ENCODE assay signal across 30 cellular contexts in the genomic region with DNA sequence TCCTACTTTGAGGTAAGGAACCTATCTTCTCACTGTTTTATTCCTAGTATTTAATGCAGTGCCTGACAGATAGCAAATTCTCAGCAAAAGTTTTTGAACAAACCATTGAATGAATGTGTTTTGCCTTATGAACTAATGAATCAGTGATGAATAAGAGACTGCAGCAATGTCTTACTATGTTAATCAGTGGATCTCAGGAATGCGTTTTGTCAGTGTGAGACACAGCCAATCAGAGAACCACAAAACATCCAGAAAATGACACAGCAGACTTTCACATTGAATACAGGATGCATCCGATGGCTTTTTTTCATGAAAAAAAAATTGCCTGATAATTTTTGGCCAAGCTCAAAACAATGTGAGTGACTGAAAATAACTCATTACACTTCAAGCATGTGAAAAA.
DNase-seq lines count a peak whose midpoint lies in the region; ATAC-seq, FAIRE-seq and TF ChIP-seq lines count a peak whose summit lies in the region.
"Had no signal": no experiment of that assay in that cellular context is flagged by ENCODE, and none has a peak within 500 bp of the region (broad histone marks: within the 10 kb centered on the region; RNA-seq: fewer than 3 reads in every experiment).

No MANE protein-coding gene starts in this region.

- H3K27me3 ChIP-seq in mammary epithelial cell (ENCODE audit: insufficient read depth, low read length): no peaks in the 10 kb centered on the region
- H3K27me3 ChIP-seq in breast epithelium: no peaks in the 10 kb centered on the region
- no peaks in the 10 kb centered on the region for H3K27me3 ChIP-seq in astrocyte (ENCODE audit: insufficient read depth, low read length)
- H3K27me3 ChIP-seq in esophagus muscularis mucosa: no peaks in the 10 kb centered on the region
- H3K27me3 ChIP-seq: ascending aorta, dorsolateral prefrontal cortex, heart right ventricle, neutrophil, vagina had no signal

- BruUV-seq in mammary epithelial cell (replicated peaks; lab: Mats Ljungman, UMichigan): no TSS peak

- H3K36me3 ChIP-seq in mammary epithelial cell (ENCODE audit: insufficient read depth, low read length) (no peaks in the 10 kb centered on the region), breast epithelium (no peaks in the 10 kb centered on the region), astrocyte (ENCODE audit: insufficient read depth, low read length) (no peaks in the 10 kb centered on the region), esophagus muscularis mucosa (no peaks in the 10 kb centered on the region)
- H3K36me3 ChIP-seq: ascending aorta, HAP-1, heart right ventricle, neutrophil, prostate gland, thoracic aorta, vagina had no signal

- H3K36me3 Mint-ChIP-seq in astrocyte (ENCODE audit: low read depth, unreplicated experiment): no peaks in the 10 kb centered on the region
- H3K36me3 Mint-ChIP-seq: activated naive CD8-positive, alpha-beta T cell; CD4-positive, alpha-beta memory T cell had no signal

- in situ Hi-C loops in mammary epithelial cell (cut with MboI; ENCODE audit: low sequenced_read_pairs in 2 of 2): no loop called here

- ATAC-seq in HG02588 (IDR thresholded peaks at IDR 0.05; ENCODE audit: unreplicated experiment): no peak
- ATAC-seq: activated CD4-positive, alpha-beta T cell treated with anti-CD3 and anti-CD28 coated beads for 36 hours; activated CD8-positive, alpha-beta T cell treated with anti-CD3 and anti-CD28 coated beads, Interleukin-2, amount 10 ng/mL, durations not matched to agents 7 days and 5 days; heart right ventricle; stimulated activated naive CD8-positive, alpha-beta T cell treated with anti-CD3 and anti-CD28 coated beads, Interleukin-15, Interleukin-2, amounts not matched to agents 100 U/mL and 50 U/mL, for 24 hours had no signal

- no peaks in the 10 kb centered on the region for H3K4me1 Mint-ChIP-seq in astrocyte (ENCODE audit: low read depth, unreplicated experiment)
- H3K4me1 Mint-ChIP-seq: activated CD4-positive, alpha-beta T cell treated with anti-CD3 and anti-CD28 coated beads for 36 hours; CD4-positive, alpha-beta memory T cell had no signal

- intact Hi-C loops in mammary epithelial cell (cut with micrococcal nuclease) (loop anchor here (10.0 kb wide), 1 partner anchor 73 kb away; no protein-coding TSS in a partner anchor), breast epithelium (cut with DNase I; ENCODE audit: low total_unique reads) (no loop called here), esophagus muscularis mucosa (cut with DNase I) (no loop called here)

- H2AFZ ChIP-seq in mammary epithelial cell (ENCODE audit: low read depth, low read length): peak overlapping the region; percentile 43
- H2AFZ ChIP-seq in astrocyte (ENCODE audit: low read depth, low read length): no peak overlapping the region

- TF ChIP-seq CTCF in mammary epithelial cell (conservative IDR thresholded peaks at IDR 0.05 in 1 of 2, IDR thresholded peaks at IDR 0.05 in 1 of 2; ENCODE audit: extremely low read depth in 1 of 2, insufficient read depth in 1 of 2, low read depth in 1 of 2, low read length in 2 of 2) (no peak), breast epithelium (IDR thresholded peaks at IDR 0.05) (no peak), astrocyte (IDR thresholded peaks at IDR 0.05; ENCODE audit: insufficient read depth, low read depth, low read length) (no peak), fibroblast of villous mesenchyme (IDR thresholded peaks at IDR 0.05; ENCODE audit: insufficient read depth, low read depth, low read length) (no peak), esophagus muscularis mucosa (IDR thresholded peaks at IDR 0.05) (no peak)

- H3K9ac ChIP-seq in mammary epithelial cell (ENCODE audit: insufficient read depth, low read length): no peak overlapping the region
- no peak overlapping the region for H3K9ac ChIP-seq in astrocyte (ENCODE audit: low read length)
- H3K9ac ChIP-seq: KMS-11 had no signal

- no peak overlapping the region for H3K4me2 ChIP-seq in mammary epithelial cell (ENCODE audit: insufficient read depth, low read depth, low read length)
- no peak overlapping the region for H3K4me2 ChIP-seq in astrocyte (ENCODE audit: low read length)
- H3K4me2 ChIP-seq: KMS-11 had no signal

- TF ChIP-seq POLR2A in breast epithelium (IDR thresholded peaks at IDR 0.05): no peak
- TF ChIP-seq POLR2A in esophagus muscularis mucosa (IDR thresholded peaks at IDR 0.05; ENCODE audit: low read depth): no peak

- H3K4me3 Mint-ChIP-seq in astrocyte (ENCODE audit: unreplicated experiment): no peak overlapping the region
- H3K4me3 Mint-ChIP-seq: activated CD4-positive, alpha-beta T cell treated with anti-CD3 and anti-CD28 coated beads for 36 hours; activated CD8-positive, alpha-beta T cell treated with anti-CD3 and anti-CD28 coated beads, Interleukin-2, amount 10 ng/mL, durations not matched to agents 7 days and 5 days; activated naive CD8-positive, alpha-beta T cell; CD4-positive, alpha-beta memory T cell had no signal

- no peak for TF ChIP-seq EP300 in esophagus muscularis mucosa (IDR thresholded peaks at IDR 0.05)

- H4K20me1 ChIP-seq in mammary epithelial cell (ENCODE audit: insufficient read depth, low read length) (no peaks in the 10 kb centered on the region), astrocyte (ENCODE audit: insufficient read depth, low read length) (no peaks in the 10 kb centered on the region)

- H3K27me3 Mint-ChIP-seq in astrocyte (ENCODE audit: low read depth, unreplicated experiment): no peaks in the 10 kb centered on the region
- H3K27me3 Mint-ChIP-seq: activated CD4-positive, alpha-beta T cell treated with anti-CD3 and anti-CD28 coated beads for 36 hours; activated naive CD8-positive, alpha-beta T cell; CD4-positive, alpha-beta memory T cell had no signal

- H3K9me3 ChIP-seq in mammary epithelial cell (replicated peaks; ENCODE audit: insufficient read depth, low read length): no peaks in the 10 kb centered on the region
- H3K9me3 ChIP-seq in breast epithelium: no peaks in the 10 kb centered on the region
- H3K9me3 ChIP-seq in astrocyte (ENCODE audit: insufficient read depth, low read depth, low read length): no peaks in the 10 kb centered on the region
- no peaks in the 10 kb centered on the region for H3K9me3 ChIP-seq in esophagus muscularis mucosa
- H3K9me3 ChIP-seq: ascending aorta, HAP-1, neutrophil, prostate gland, thoracic aorta, vagina had no signal

- H3K79me2 ChIP-seq in mammary epithelial cell (ENCODE audit: insufficient read depth, low read length): no peaks in the 10 kb centered on the region
- H3K79me2 ChIP-seq in astrocyte (ENCODE audit: insufficient read depth, low read length): no peaks in the 10 kb centered on the region

- H3K4me1 ChIP-seq in mammary epithelial cell (ENCODE audit: insufficient read depth, low read length): no peaks in the 10 kb centered on the region
- no peaks in the 10 kb centered on the region for H3K4me1 ChIP-seq in breast epithelium
- no peaks in the 10 kb centered on the region for H3K4me1 ChIP-seq in astrocyte (ENCODE audit: insufficient read depth, low read length)
- no peaks in the 10 kb centered on the region for H3K4me1 ChIP-seq in esophagus muscularis mucosa
- H3K4me1 ChIP-seq: ascending aorta, HAP-1, heart right ventricle, prostate gland, vagina had no signal

- WGBS in mammary epithelial cell (ENCODE audit: low coverage, missing lambda C conversion rate): 48% methylated on average over 2 of the region's 2 CpGs
- 80% methylated on average over 2 of the region's 2 CpGs for WGBS in esophagus muscularis mucosa

- H3K27ac ChIP-seq in mammary epithelial cell (ENCODE audit: insufficient read depth, low read depth, low read length) (peak overlapping the region; percentile 15), breast epithelium (no peak overlapping the region), astrocyte (ENCODE audit: low read depth, low read length) (no peak overlapping the region), esophagus muscularis mucosa (replicated peaks in 1 of 4) (no peak overlapping the region)
- H3K27ac ChIP-seq: 22Rv1, ascending aorta, dorsolateral prefrontal cortex, heart right ventricle, KMS-11, neutrophil, prostate gland, thoracic aorta, vagina had no signal

- peak; percentile 58 for DNase-seq in mammary epithelial cell
- DNase-seq in breast epithelium (ENCODE audit: low spot score in 2 of 2): no peak
- DNase-seq in astrocyte (ENCODE audit: low read depth): peak; percentile 73
- DNase-seq in fibroblast of villous mesenchyme (ENCODE audit: low read depth): peak; percentile 16
- DNase-seq in stimulated activated CD4-positive, alpha-beta T cell treated with anti-CD3 and anti-CD28 coated beads, Interleukin-15, amount 100 ng/mL, for 24 hours: no peak
- no peak for DNase-seq in esophagus muscularis mucosa (ENCODE audit: extremely low spot score)
- DNase-seq in D341Med (ENCODE audit: low spot score): no peak
- DNase-seq: activated CD4-positive, alpha-beta T cell treated with anti-CD3 and anti-CD28 coated beads for 36 hours; activated CD8-positive, alpha-beta T cell treated with anti-CD3 and anti-CD28 coated beads, Interleukin-2, amount 10 ng/mL, durations not matched to agents 7 days and 5 days; CD4-positive, alpha-beta memory T cell; cerebellar nuclear complex; dorsolateral prefrontal cortex; heart right ventricle; mesendoderm; NCI-H1417 treated with DMSO at 0.1 percent for 48 hours; NCI-H2107; NCI-H446 treated with DMSO at 0.1 percent for 48 hours; stimulated activated naive CD8-positive, alpha-beta T cell treated with anti-CD3 and anti-CD28 coated beads, Interleukin-15, Interleukin-2, amounts not matched to agents 100 U/mL and 50 U/mL, for 24 hours; T-helper 2 cell had no signal

- CTCF ChIA-PET in mammary epithelial cell (lab: Charles Lee; ENCODE audit: low non-redundant PET): no interaction called here

- no peak for FAIRE-seq in astrocyte (lab: Jason Lieb, UNC)
- FAIRE-seq: GM18507 had no signal

- no peak overlapping the region for H3K27ac Mint-ChIP-seq in astrocyte (ENCODE audit: unreplicated experiment)
- H3K27ac Mint-ChIP-seq: activated CD4-positive, alpha-beta T cell treated with anti-CD3 and anti-CD28 coated beads for 36 hours; activated CD8-positive, alpha-beta T cell treated with anti-CD3 and anti-CD28 coated beads, Interleukin-2, amount 10 ng/mL, durations not matched to agents 7 days and 5 days; activated naive CD8-positive, alpha-beta T cell; CD4-positive, alpha-beta memory T cell had no signal

- dilution Hi-C loops in mammary epithelial cell (cut with HindIII; ENCODE audit: low sequenced_read_pairs): no loop called here

- no peak overlapping the region for H3K4me3 ChIP-seq in mammary epithelial cell (replicated peaks in 1 of 3; ENCODE audit: insufficient read depth in 1 of 3, low read depth in 2 of 3, low read length in 3 of 3)
- H3K4me3 ChIP-seq in breast epithelium: no peak overlapping the region
- H3K4me3 ChIP-seq in astrocyte (ENCODE audit: insufficient read depth, low read depth, low read length): no peak overlapping the region
- no peak overlapping the region for H3K4me3 ChIP-seq in fibroblast of villous mesenchyme (ENCODE audit: low read depth, low read length)
- no peak overlapping the region for H3K4me3 ChIP-seq in esophagus muscularis mucosa
- H3K4me3 ChIP-seq: ascending aorta, dorsolateral prefrontal cortex, HAP-1, heart right ventricle, prostate gland, thoracic aorta, vagina had no signal

- peaks cover 3% of the 10 kb centered on the region for H3K9me3 Mint-ChIP-seq in astrocyte (ENCODE audit: unreplicated experiment)

Comparison
In these comparisons a context has a peak if more than half of its experiments do, and no peak if none do; other contexts are left out.
1. DNase-seq: peak in mammary epithelial cell (single experiment), astrocyte (single experiment) and fibroblast of villous mesenchyme (single experiment); none in breast epithelium (0 of 2), stimulated activated CD4-positive, alpha-beta T cell treated with anti-CD3 and anti-CD28 coated beads, Interleukin-15, amount 100 ng/mL, for 24 hours (single experiment), esophagus muscularis mucosa (single experiment) and D341Med (single experiment).